ENCODE assay signal across 1 cellular context in the genomic region with DNA sequence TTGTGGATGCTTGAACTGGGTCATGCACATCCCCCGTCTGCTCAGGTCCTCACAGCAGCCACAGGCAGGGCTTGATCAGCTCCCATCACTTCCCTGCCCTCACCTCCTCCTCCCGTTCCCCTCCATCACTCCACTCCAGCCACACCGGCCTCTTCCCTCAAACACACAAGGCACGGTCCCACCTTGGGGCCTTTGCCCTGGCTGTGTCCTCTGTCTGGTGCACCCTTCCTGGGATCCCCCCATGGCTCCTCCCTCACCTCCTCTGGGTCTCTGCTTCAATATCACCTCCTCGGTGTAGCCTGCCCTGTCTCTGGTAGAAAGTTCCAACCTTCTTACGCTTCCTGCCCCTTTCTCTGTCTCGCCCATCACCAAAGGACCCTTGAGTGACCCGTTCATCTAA.
TF ChIP-seq lines count a peak whose summit lies in the region.

No MANE protein-coding gene starts in this region.

TF ChIP-seq in endothelial cell of umbilical vein, 7 proteins besides CTCF, POLR2A, EP300 and RAD21:
- TF ChIP-seq EZH2 (IDR thresholded peaks at IDR 0.05; ENCODE audit: borderline replicate concordance, low read depth, low read length, severe bottlenecking), result no peak
- no peak for TF ChIP-seq POLR2AphosphoS5 (IDR thresholded peaks at IDR 0.05; ENCODE audit: insufficient read depth, low read depth, low read length)
- TF ChIP-seq FOS (IDR thresholded peaks at IDR 0.05; ENCODE audit: borderline replicate concordance, insufficient read depth, low read length), result no peak
- no peak for TF ChIP-seq GATA2 (IDR thresholded peaks at IDR 0.05; ENCODE audit: insufficient read depth, insufficient read length, low read depth, low read length)
- no peak for TF ChIP-seq MYC (IDR thresholded peaks at IDR 0.05; ENCODE audit: low read depth, low read length)
- no peak for TF ChIP-seq JUN (IDR thresholded peaks at IDR 0.05; ENCODE audit: borderline replicate concordance, insufficient read depth, insufficient read length, low read depth)
- TF ChIP-seq, protein P1, sequence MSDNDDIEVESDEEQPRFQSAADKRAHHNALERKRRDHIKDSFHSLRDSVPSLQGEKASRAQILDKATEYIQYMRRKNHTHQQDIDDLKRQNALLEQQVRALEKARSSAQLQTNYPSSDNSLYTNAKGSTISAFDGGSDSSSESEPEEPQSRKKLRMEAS (IDR thresholded peaks at IDR 0.05; ENCODE audit: insufficient read depth, insufficient read length), result no peak
